Comparison of ENCODE assay signal across 8 cellular contexts in genomic region chr16:28925386-28926228, GRCh38. TPM values are rescaled to one million over a fixed set of nuclear protein-coding genes. Genes with fewer than 3 reads are reported as not detected.
A peak's percentile ranks its signal among the peaks of the same experiment; 100 is the strongest.
DNase-seq lines count a peak whose midpoint lies in the region; ATAC-seq and TF ChIP-seq lines count a peak whose summit lies in the region.

No MANE protein-coding gene starts in this region.

- peak; percentile 60 to 91 (median 80) for DNase-seq in CD8-positive, alpha-beta T cell
- DNase-seq in HL-60 (ENCODE audit: low read depth in 1 of 2, low spot score in 1 of 2) (peak; percentile 73 to 74), RPMI7951 (ENCODE audit: low read depth) (peak; percentile 83), activated gamma-delta T cell treated with Interleukin-2 at 50 U/mL for 16 hours (peak; percentile 81), osteoblast (ENCODE audit: insufficient read length, low spot score, missing footprints) (no peak), thoracic aorta (ENCODE audit: low spot score) (peak; percentile 31)

- H3K27me3 ChIP-seq in CD8-positive, alpha-beta T cell (ENCODE audit: insufficient read depth, low read length), result no peaks in the 10 kb centered on the region
- H3K27me3 ChIP-seq in HL-60 (ENCODE audit: insufficient read depth, poor library complexity, severe bottlenecking) (no peaks in the 10 kb centered on the region), gastroesophageal sphincter (no peaks in the 10 kb centered on the region), osteoblast (ENCODE audit: insufficient read depth, low read length) (no peaks in the 10 kb centered on the region), thoracic aorta (replicated peaks; ENCODE audit: insufficient read depth) (no peaks in the 10 kb centered on the region)

- peak overlapping the region; percentile 98 for H3K27ac ChIP-seq in CD8-positive, alpha-beta T cell (ENCODE audit: low read depth, low read length)
- H3K27ac ChIP-seq in HL-60 (replicated peaks), result peak overlapping the region; percentile 96
- H3K27ac ChIP-seq in gastroesophageal sphincter, result peak overlapping the region; percentile 85 to 99 (median 90)
- H3K27ac ChIP-seq in osteoblast (ENCODE audit: low read depth, low read length), result peak overlapping the region; percentile 90
- peak overlapping the region; percentile 91 to 99 for H3K27ac ChIP-seq in thoracic aorta

- no peaks in the 10 kb centered on the region for H3K9me3 ChIP-seq in CD8-positive, alpha-beta T cell (ENCODE audit: low read length)
- H3K9me3 ChIP-seq in gastroesophageal sphincter, result no peaks in the 10 kb centered on the region
- no peaks in the 10 kb centered on the region for H3K9me3 ChIP-seq in osteoblast (ENCODE audit: low read depth, low read length)
- H3K9me3 ChIP-seq in thoracic aorta, result no peaks in the 10 kb centered on the region

- peaks cover 4% of the 10 kb centered on the region for H3K79me2 ChIP-seq in osteoblast (ENCODE audit: insufficient read depth, low read length)

- no peaks in the 10 kb centered on the region for H3K36me3 ChIP-seq in CD8-positive, alpha-beta T cell (ENCODE audit: insufficient read depth, low read length)
- peaks cover 0 to 8% of the 10 kb centered on the region in 2 donors for H3K36me3 ChIP-seq in gastroesophageal sphincter
- H3K36me3 ChIP-seq in osteoblast (ENCODE audit: insufficient read depth, low read length), result peaks cover 4% of the 10 kb centered on the region
- no peaks in the 10 kb centered on the region for H3K36me3 ChIP-seq in thoracic aorta

- peak overlapping the region; percentile 97 for H3K27ac Mint-ChIP-seq in CD8-positive, alpha-beta T cell

- H3K9me3 Mint-ChIP-seq in CD8-positive, alpha-beta T cell, result no peaks in the 10 kb centered on the region

- peaks cover 15% of the 10 kb centered on the region for H3K4me1 ChIP-seq in CD8-positive, alpha-beta T cell (ENCODE audit: insufficient read depth, low read length)
- H3K4me1 ChIP-seq in gastroesophageal sphincter (peaks cover 0 to 20% (median 6%) of the 10 kb centered on the region in 3 donors), osteoblast (ENCODE audit: insufficient read depth, low read length) (peaks cover 10% of the 10 kb centered on the region), thoracic aorta (ENCODE audit: control insufficient read depth in 1 of 2, low read depth in 2 of 2) (peaks cover 3 to 13% of the 10 kb centered on the region in 2 donors)

- H2AFZ ChIP-seq in osteoblast (ENCODE audit: low read length), result peak overlapping the region; percentile 90

- H3K36me3 Mint-ChIP-seq in CD8-positive, alpha-beta T cell, result peaks cover 20% of the 10 kb centered on the region

- CTCF ChIA-PET in CD8-positive, alpha-beta T cell (lab: Charles Lee), result interaction anchor here (1.2 to 2.7 kb wide), 2 partner anchors 19 to 79 kb away, joined by 3 to 18 read pairs; no protein-coding TSS in a partner anchor

- peak; percentile 66 for ATAC-seq in CD8-positive, alpha-beta T cell
- ATAC-seq in GM19438 (IDR thresholded peaks at IDR 0.05; ENCODE audit: low read depth, unreplicated experiment) (peak; percentile 30), gastroesophageal sphincter (peak; percentile 79), thoracic aorta (ENCODE audit: insufficient number of reproducible peaks, low FRiP score, low read depth) (peak; percentile 46)

- TF ChIP-seq CTCF in CD8-positive, alpha-beta T cell (IDR thresholded peaks at IDR 0.05), result no peak
- TF ChIP-seq CTCF in HL-60 (IDR thresholded peaks at IDR 0.05; ENCODE audit: insufficient read depth, low read length) (no peak), gastroesophageal sphincter (IDR thresholded peaks at IDR 0.05) (peak in 1 of 4 experiments; percentile 18), osteoblast (IDR thresholded peaks at IDR 0.05; ENCODE audit: extremely low read depth, low read depth, low read length) (no peak), thoracic aorta (IDR thresholded peaks at IDR 0.05) (no peak)

- 1% methylated on average over 20 to 35 of the region's 48 CpGs for WGBS in gastroesophageal sphincter (ENCODE audit: low coverage in 1 of 2), 2 donors

- peaks cover 31% of the 10 kb centered on the region for H3K4me1 Mint-ChIP-seq in CD8-positive, alpha-beta T cell (ENCODE audit: low read depth)

- peak overlapping the region; percentile 96 for H3K4me2 ChIP-seq in osteoblast (ENCODE audit: insufficient read depth, low read length)

- H3K4me3 Mint-ChIP-seq in CD8-positive, alpha-beta T cell, result peak overlapping the region; percentile 94

- intact Hi-C loops in CD8-positive, alpha-beta T cell (cut with DNase I, micrococcal nuclease), result loop anchor here (1.0 to 10.0 kb wide), 12 partner anchors 11 to 781 kb away; partner anchors contain the start of genes NFATC2IP (in 2 of the 2), SH2B1 (in 2 of the 2), SPNS1 (in 2 of the 2) and TUFM (in 2 of the 2)

- H3K27me3 Mint-ChIP-seq in CD8-positive, alpha-beta T cell (ENCODE audit: low read depth), result no peaks in the 10 kb centered on the region

- peak overlapping the region; percentile 97 for H3K4me3 ChIP-seq in CD8-positive, alpha-beta T cell (ENCODE audit: low read depth, low read length)
- H3K4me3 ChIP-seq in HL-60 (replicated peaks; ENCODE audit: insufficient read depth, low read length) (peak overlapping the region; percentile 84), gastroesophageal sphincter (peak overlapping the region; percentile 59 to 80), osteoblast (ENCODE audit: insufficient read depth, low read length) (peak overlapping the region; percentile 98), thoracic aorta (peak overlapping the region; percentile 81)

- no peaks in the 10 kb centered on the region for H4K20me1 ChIP-seq in osteoblast (ENCODE audit: insufficient read depth, low read length)

- POLR2A ChIA-PET in CD8-positive, alpha-beta T cell (lab: Charles Lee), result interaction anchor here (0.7 to 3.9 kb wide), 7 partner anchors 11 to 103 kb away, joined by 3 to 18 read pairs (median 8); partner anchors contain the start of genes ATXN2L, SH2B1 and TUFM

- peak; percentile 43 to 60 for TF ChIP-seq POLR2A in gastroesophageal sphincter (IDR thresholded peaks at IDR 0.05)

- TF ChIP-seq EP300 in gastroesophageal sphincter (IDR thresholded peaks at IDR 0.05), result no peak

RNA-seq across cellular contexts. Expression of gene RABEP2, which starts 0.6 kb away (rescaled TPM):
- 10 to 100 TPM; 26.5 to 29.0 TPM for total RNA-seq in CD8-positive, alpha-beta T cell
- total RNA-seq in RPMI7951 (2014; rRNA removed; shearing (Covaris generic)), result 8.1 and 19.2 TPM in 2 replicates
- total RNA-seq in gastroesophageal sphincter (10 to 100 TPM; 18.9 to 30.2 (median 24.9) TPM), osteoblast (27.4 and 31.5 TPM in 2 replicates), thoracic aorta (10 to 100 TPM; 18.3 to 62.0 TPM)

RNA-seq across cellular contexts. Expression of gene CD19, which starts 6.2 kb away (rescaled TPM):
- total RNA-seq in CD8-positive, alpha-beta T cell, result 1 to 10 TPM; 1.1 to 1.8 TPM
- not detected in 2 replicates for total RNA-seq in RPMI7951 (2014; rRNA removed; shearing (Covaris generic))
- total RNA-seq in gastroesophageal sphincter (not detected), osteoblast (not detected in 2 replicates), thoracic aorta (not detected)

RNA-seq across cellular contexts. Expression of gene NFATC2IP, which starts 25.1 kb away (rescaled TPM):
- 10 to 100 TPM; 45.8 to 52.5 TPM for total RNA-seq in CD8-positive, alpha-beta T cell
- total RNA-seq in RPMI7951 (2014; rRNA removed; shearing (Covaris generic)), result 15.7 and 15.9 TPM in 2 replicates
- total RNA-seq in gastroesophageal sphincter (10 to 100 TPM; 13.9 to 28.0 (median 22.8) TPM), osteoblast (18.1 and 20.0 TPM in 2 replicates), thoracic aorta (10 to 100 TPM; 38.4 to 45.5 TPM)

RNA-seq across cellular contexts. Expression of gene ATP2A1, which starts 47.3 kb away (rescaled TPM):
- under 1 TPM; 0.24 to 0.97 TPM for total RNA-seq in CD8-positive, alpha-beta T cell
- total RNA-seq in RPMI7951 (2014; rRNA removed; shearing (Covaris generic)), result 0.20 TPM in 1 of 2 replicates, not detected in the other
- total RNA-seq in gastroesophageal sphincter, result under 1 TPM in 1 of 4 donors, not detected in 3; 0.31 TPM
- 0.29 and 0.36 TPM in 2 replicates for total RNA-seq in osteoblast
- under 1 TPM; 0.41 to 0.42 TPM for total RNA-seq in thoracic aorta

RNA-seq across cellular contexts. Expression of gene SPNS1, which starts 49.0 kb away (rescaled TPM):
- 10 to 100 TPM; 31.7 to 31.8 TPM for total RNA-seq in CD8-positive, alpha-beta T cell
- 23.2 and 24.9 TPM in 2 replicates for total RNA-seq in RPMI7951 (2014; rRNA removed; shearing (Covaris generic))
- total RNA-seq in gastroesophageal sphincter, result 10 to 100 TPM; 17.6 to 25.6 (median 20.2) TPM
- total RNA-seq in osteoblast, result 50.7 and 51.9 TPM in 2 replicates
- total RNA-seq in thoracic aorta, result 10 to 100 TPM; 21.9 to 36.6 TPM
